Comparison of ENCODE assay signal across 14 cellular contexts in genomic region chr14:103073876-103074698, GRCh38. TPM values are rescaled to one million over a fixed set of nuclear protein-coding genes. Genes with fewer than 3 reads are reported as not detected.
DNase-seq lines count a peak whose midpoint lies in the region; ATAC-seq and TF ChIP-seq lines count a peak whose summit lies in the region.
"Had no signal": no experiment of that assay in that cellular context is flagged by ENCODE, and none has a peak within 500 bp of the region (broad histone marks: within the 10 kb centered on the region; RNA-seq: fewer than 3 reads in every experiment).

No MANE protein-coding gene starts in this region.

- CTCF ChIA-PET in PC-3 (lab: Charles Lee) = interaction anchor here (0.6 to 0.9 kb wide), 2 partner anchors 17 to 31 kb away, joined by 3 to 7 read pairs; partner anchors contain the start of gene CDC42BPB

- H3K27me3 ChIP-seq in PC-3 (ENCODE audit: low read length) = no peaks in the 10 kb centered on the region
- no peaks in the 10 kb centered on the region for H3K27me3 ChIP-seq in heart left ventricle
- H3K27me3 ChIP-seq: thyroid gland had no signal

- H3K36me3 ChIP-seq in PC-3 (ENCODE audit: low read depth, low read length) (no peaks in the 10 kb centered on the region), heart left ventricle (no peaks in the 10 kb centered on the region)
- H3K36me3 ChIP-seq: thyroid gland had no signal

- BruUV-seq in PC-3 (replicated peaks; lab: Mats Ljungman, UMichigan) = TSS peak; percentile 33

- no peak overlapping the region for H3K4me3 ChIP-seq in PC-3 (ENCODE audit: low read length)
- H3K4me3 ChIP-seq in heart left ventricle = no peak overlapping the region
- H3K4me3 ChIP-seq: thyroid gland had no signal

- intact Hi-C loops in PC-3 (cut with micrococcal nuclease) = loop anchor here (5.0 kb wide), 1 partner anchor 42 kb away; no protein-coding TSS in a partner anchor
- intact Hi-C loops in heart left ventricle (cut with DNase I) = loop anchor here in 2 of 10 donors (2.0 to 10.0 kb wide), 2 partner anchors 219 to 221 kb away; no protein-coding TSS in a partner anchor

- no peaks in the 10 kb centered on the region for H4K20me1 ChIP-seq in PC-3 (ENCODE audit: low read length)

- no peak overlapping the region for H3K9ac ChIP-seq in PC-3 (ENCODE audit: low read length)

- DNase-seq in G401 (ENCODE audit: low spot score) (peak; percentile 51), PC-3 (no peak), heart left ventricle (peak in 3 of 5 donors; percentile 56 to 68 (median 58)), renal cortical epithelial cell (ENCODE audit: low read depth) (peak; percentile 61), hippocampal formation (lab: John Stamatoyannopoulos, UW) (no peak), ureter (ENCODE audit: low spot score) (no peak)
- DNase-seq: activated CD8-positive, alpha-beta memory T cell treated with anti-CD3 and anti-CD28 coated beads, Interleukin-2, amount 50 U/mL, for 4 hours; DMS153; NCI-H1417 treated with DMSO at 0.1 percent for 48 hours; T1000 had no signal

- in situ Hi-C loops in G401 (cut with HindIII; ENCODE audit: low sequenced_read_pairs) = no loop called here

- TF ChIP-seq CTCF in PC-3 (conservative IDR thresholded peaks at IDR 0.05; ENCODE audit: low read depth, low read length) (no peak), heart left ventricle (IDR thresholded peaks at IDR 0.05) (no peak)

- H3K79me2 ChIP-seq in PC-3 (ENCODE audit: low read length) = no peaks in the 10 kb centered on the region

- POLR2A ChIA-PET in PC-3 (lab: Charles Lee; ENCODE audit: unreplicated experiment) = interaction anchor here (0.5 kb wide), 1 partner anchor 94 kb away, joined by 7 read pairs; no protein-coding TSS in a partner anchor

- H3K4me1 ChIP-seq in PC-3 (ENCODE audit: insufficient read depth, low read length) (peaks cover 25% of the 10 kb centered on the region), heart left ventricle (peaks cover 3 to 38% (median 24%) of the 10 kb centered on the region in 12 donors)

- no peaks in the 10 kb centered on the region for H3F3A ChIP-seq in PC-3 (ENCODE audit: low read length, unreplicated experiment)

- H3K9me3 ChIP-seq in PC-3 (ENCODE audit: low read length) = no peaks in the 10 kb centered on the region
- H3K9me3 ChIP-seq in heart left ventricle = no peaks in the 10 kb centered on the region
- H3K9me3 ChIP-seq: thyroid gland had no signal

- H3K27ac ChIP-seq in PC-3 (ENCODE audit: low read length) (no peak overlapping the region; the same call in 1 of the 2 replicates), heart left ventricle (peak overlapping the region; percentile 23 to 87 (median 72))
- H3K27ac ChIP-seq: epithelial cell of prostate had no signal

- 61 to 73% (median 66%) methylated on average over 15 to 21 of the region's 21 CpGs for WGBS in heart left ventricle, 4 donors

- TF ChIP-seq POLR2A in heart left ventricle (IDR thresholded peaks at IDR 0.05) = no peak

- H2AFZ ChIP-seq in PC-3 (ENCODE audit: low read length) = no peak overlapping the region

- no peak for ATAC-seq in PC-3
- peak in 3 of 4 donors; percentile 15 to 30 (median 16) for ATAC-seq in heart left ventricle
- no peak for ATAC-seq in HG02870 (IDR thresholded peaks at IDR 0.05; ENCODE audit: unreplicated experiment)
- no peak for ATAC-seq in esophagus mucosa

- peak overlapping the region; percentile 96; the same call in 1 of the 2 replicates for H3K4me2 ChIP-seq in PC-3 (ENCODE audit: low read length)

- no peaks in the 10 kb centered on the region for H3K9me2 ChIP-seq in PC-3 (replicated peaks; ENCODE audit: low read length)

RNA-seq across cellular contexts. Expression of gene LBHD2, which starts 9.9 kb away (rescaled TPM):
- total RNA-seq in G401 (2014; rRNA removed; shearing (Covaris generic)) = not detected in 2 replicates
- total RNA-seq in PC-3 (2014; rRNA removed) (not detected in 2 replicates), heart left ventricle (not detected), renal cortical epithelial cell (not detected in 2 replicates), ureter (not detected), esophagus mucosa (not detected)
- under 1 TPM in 1 of 2 donors, not detected in 1; 0.19 TPM for polyA plus RNA-seq in heart left ventricle
- total RNA-seq: thyroid gland had no signal

RNA-seq across cellular contexts. Expression of gene CDC42BPB, which starts 16.7 kb away (rescaled TPM):
- 17.0 and 21.6 TPM in 2 replicates for total RNA-seq in G401 (2014; rRNA removed; shearing (Covaris generic))
- total RNA-seq in PC-3 (2014; rRNA removed) (73.0 and 89.2 TPM in 2 replicates), heart left ventricle (100 to 1,000 TPM in 1 of 9 donors, 10 to 100 TPM in 8; 58.9 to 124 (median 68.9) TPM), renal cortical epithelial cell (73.3 and 235 TPM in 2 replicates), ureter (131 TPM), esophagus mucosa (48.5 TPM)
- polyA plus RNA-seq in heart left ventricle = 10 to 100 TPM; 31.1 to 72.4 TPM

RNA-seq across cellular contexts. Expression of gene EXOC3L4, which starts 20.4 kb away (rescaled TPM):
- 0.86 and 1.6 TPM in 2 replicates for total RNA-seq in G401 (2014; rRNA removed; shearing (Covaris generic))
- total RNA-seq in PC-3 (2014; rRNA removed) (1.4 and 2.0 TPM in 2 replicates), heart left ventricle (1 to 10 TPM in 1 of 9 donors, under 1 TPM in 3, not detected in 5; 0.21 to 3.2 (median 0.48) TPM), renal cortical epithelial cell (0.94 and 2.1 TPM in 2 replicates), ureter (2.5 TPM), esophagus mucosa (0.20 TPM)
- under 1 TPM; 0.37 to 0.53 TPM for polyA plus RNA-seq in heart left ventricle

RNA-seq across cellular contexts. Expression of gene TNFAIP2, which starts 49.2 kb away (rescaled TPM):
- 4.5 and 26.1 TPM in 2 replicates for total RNA-seq in G401 (2014; rRNA removed; shearing (Covaris generic))
- total RNA-seq in PC-3 (2014; rRNA removed) (80.7 and 87.3 TPM in 2 replicates), heart left ventricle (100 to 1,000 TPM in 2 of 9 donors, 10 to 100 TPM in 7; 22.0 to 253 (median 33.5) TPM), renal cortical epithelial cell (530 and 1,373 TPM in 2 replicates), ureter (720 TPM), esophagus mucosa (85.3 TPM)
- polyA plus RNA-seq in heart left ventricle = 10 to 100 TPM; 23.8 to 53.6 TPM

Comparison
In these comparisons a context has a peak if more than half of its experiments do, and no peak if none do; other contexts are left out.
1. DNase-seq: peak in G401 (single experiment), heart left ventricle (3 of 5) and renal cortical epithelial cell (single experiment); none in PC-3 (single experiment), hippocampal formation (0 of 2) and ureter (single experiment).
2. ATAC-seq: peak in heart left ventricle (3 of 4); none in PC-3 (single experiment), HG02870 (single experiment) and esophagus mucosa (single experiment).